Comparison of ENCODE assay signal across 9 cellular contexts in genomic region chr3:58497074-58497473, GRCh38. TPM values are rescaled to one million over a fixed set of nuclear protein-coding genes. Genes with fewer than 3 reads are reported as not detected.
A peak's percentile ranks its signal among the peaks of the same experiment; 100 is the strongest.
DNase-seq lines count a peak whose midpoint lies in the region; ATAC-seq, FAIRE-seq and TF ChIP-seq lines count a peak whose summit lies in the region.
"Had no signal": no experiment of that assay in that cellular context is flagged by ENCODE, and none has a peak within 500 bp of the region (broad histone marks: within the 10 kb centered on the region; RNA-seq: fewer than 3 reads in every experiment).

No MANE protein-coding gene starts in this region.

- no peaks in the 10 kb centered on the region for H3K27me3 ChIP-seq in fibroblast of lung (ENCODE audit: control insufficient read depth, insufficient read depth, low read length)
- no peaks in the 10 kb centered on the region for H3K27me3 ChIP-seq in parathyroid adenoma (ENCODE audit: control insufficient read depth, insufficient read depth, low read length)
- H3K27me3 ChIP-seq: breast epithelium had no signal

- H3K4me3 ChIP-seq in fibroblast of lung (replicated peaks in 1 of 4; ENCODE audit: control extremely low read depth in 1 of 4, insufficient read depth in 1 of 4, low read depth in 3 of 4, low read length in 4 of 4) (no peak overlapping the region), parathyroid adenoma (ENCODE audit: low read depth, low read length) (no peak overlapping the region)
- H3K4me3 ChIP-seq: breast epithelium had no signal

- H3K4me3 Mint-ChIP-seq in T-helper 17 cell: no peak overlapping the region

- FAIRE-seq in GM18507 (lab: Jason Lieb, UNC): peak; percentile 36

- DNase-seq in GM18507 (ENCODE audit: extremely low spot score, insufficient read length, low read depth) (no peak), NCI-H526 treated with DMSO at 0.1 percent for 48 hours (lab: John Stamatoyannopoulos, UW) (peak; percentile 85), fibroblast of lung (ENCODE audit: low read depth in 2 of 2) (peak; percentile 28 to 39), T-helper 17 cell (no peak)
- DNase-seq: NCI-H1436 had no signal

- no peaks in the 10 kb centered on the region for H4K20me1 ChIP-seq in fibroblast of lung (ENCODE audit: control insufficient read depth, extremely low read depth, insufficient read depth, low read length)

- H3K79me2 ChIP-seq in fibroblast of lung (ENCODE audit: control insufficient read depth, insufficient read depth, low read length) (peaks cover 46% of the 10 kb centered on the region), parathyroid adenoma (peaks cover 11% of the 10 kb centered on the region)

- no peak for TF ChIP-seq CTCF in fibroblast of lung (conservative IDR thresholded peaks at IDR 0.05 in 1 of 2, IDR thresholded peaks at IDR 0.05 in 1 of 2; ENCODE audit: low read depth in 1 of 2, low read length in 2 of 2)
- TF ChIP-seq CTCF in parathyroid adenoma (IDR thresholded peaks at IDR 0.05): no peak

- H3K4me2 ChIP-seq in fibroblast of lung (ENCODE audit: extremely low read depth, insufficient read depth, low read length) (no peak overlapping the region), parathyroid adenoma (ENCODE audit: low read length) (peak overlapping the region; percentile 23)

- H3K36me3 ChIP-seq in fibroblast of lung (ENCODE audit: control insufficient read depth, insufficient read depth, low read length): no peaks in the 10 kb centered on the region
- no peaks in the 10 kb centered on the region for H3K36me3 ChIP-seq in parathyroid adenoma (ENCODE audit: control insufficient read depth, insufficient read depth, low read length)
- H3K36me3 ChIP-seq: breast epithelium had no signal

- no peak for ATAC-seq in GM21619 (IDR thresholded peaks at IDR 0.05; ENCODE audit: unreplicated experiment)
- no peak for ATAC-seq in T-helper 17 cell
- ATAC-seq in GM18858 (IDR thresholded peaks at IDR 0.05; ENCODE audit: unreplicated experiment): no peak

- H3K4me1 ChIP-seq in fibroblast of lung (ENCODE audit: control insufficient read depth, extremely low read depth, insufficient read depth, low read length) (peaks cover 9% of the 10 kb centered on the region), parathyroid adenoma (peaks cover 16% of the 10 kb centered on the region)

- H3K9me3 ChIP-seq in fibroblast of lung (ENCODE audit: control insufficient read depth, insufficient read depth, low read depth, low read length) (no peaks in the 10 kb centered on the region), parathyroid adenoma (ENCODE audit: control insufficient read depth, low read length) (no peaks in the 10 kb centered on the region), T-helper 17 cell (ENCODE audit: control insufficient read depth, low read length, poor library complexity, severe bottlenecking) (no peaks in the 10 kb centered on the region)
- H3K9me3 ChIP-seq: breast epithelium had no signal

- peaks cover 42% of the 10 kb centered on the region for H3K4me1 Mint-ChIP-seq in T-helper 17 cell

- H3K9ac ChIP-seq in fibroblast of lung (ENCODE audit: insufficient read depth, low read length): no peak overlapping the region
- no peak overlapping the region for H3K9ac ChIP-seq in parathyroid adenoma

- H2AFZ ChIP-seq in fibroblast of lung (ENCODE audit: low read length) (no peak overlapping the region), parathyroid adenoma (no peak overlapping the region)

- H3K27me3 Mint-ChIP-seq in T-helper 17 cell: no peaks in the 10 kb centered on the region

- H3K27ac ChIP-seq in fibroblast of lung (ENCODE audit: insufficient read depth, low read length): no peak overlapping the region
- no peak overlapping the region for H3K27ac ChIP-seq in parathyroid adenoma

- H3K36me3 Mint-ChIP-seq in T-helper 17 cell (ENCODE audit: low read depth): no peaks in the 10 kb centered on the region

- H3K27ac Mint-ChIP-seq in T-helper 17 cell: no peak overlapping the region

RNA-seq across cellular contexts. Expression of gene KCTD6, which starts 5.2 kb away (rescaled TPM):
- total RNA-seq in fibroblast of lung (9.5 and 10.2 TPM in 2 replicates), T-helper 17 cell (1 to 10 TPM; 7.0 to 8.4 TPM)
- 13.6 and 14.8 TPM in 2 replicates for polyA plus RNA-seq in fibroblast of lung
- polyA plus RNA-seq in fibroblast of lung (2012): 6.4 and 7.4 TPM in 2 replicates
- polyA minus RNA-seq in fibroblast of lung (ENCODE audit: low replicate concordance): 3.4 and 4.1 TPM in 2 replicates

RNA-seq across cellular contexts. Expression of gene ACOX2, which starts 39.9 kb away (rescaled TPM):
- total RNA-seq in fibroblast of lung (17.7 and 20.5 TPM in 2 replicates), T-helper 17 cell (not detected)
- polyA plus RNA-seq in fibroblast of lung: 14.6 and 19.0 TPM in 2 replicates
- 11.6 and 18.8 TPM in 2 replicates for polyA plus RNA-seq in fibroblast of lung (2012)
- 39.8 and 51.4 TPM in 2 replicates for polyA minus RNA-seq in fibroblast of lung (ENCODE audit: low replicate concordance)

Comparison
In these comparisons a context has a peak if more than half of its experiments do, and no peak if none do; other contexts are left out.
1. DNase-seq: peak in NCI-H526 treated with DMSO at 0.1 percent for 48 hours (single experiment) and fibroblast of lung (2 of 2); none in GM18507 (single experiment) and T-helper 17 cell (0 of 3).
2. RNA of gene ACOX2, which starts 39.9 kb away (total RNA-seq): 17.7 to 20.5 TPM in fibroblast of lung; not detected in T-helper 17 cell; every median in the first group is over 10 times any median in the second.